Comparison of ENCODE assay signal across 1 cellular context in genomic region chr1:17564458-17565393, GRCh38.
TF ChIP-seq lines count a peak whose summit lies in the region.

No MANE protein-coding gene starts in this region.

TF ChIP-seq in HepG2, 621 proteins besides CTCF, POLR2A, EP300 and RAD21 (continued from another document and continues in another):
- TF ChIP-seq ARID4A (CRISPR knock-in tag; IDR thresholded peaks at IDR 0.05; ENCODE audit: borderline replicate concordance) (peak; percentile 34), TFE3 (CRISPR knock-in tag; IDR thresholded peaks at IDR 0.05) (peak; percentile 81), ZNF878 (CRISPR knock-in tag; IDR thresholded peaks at IDR 0.05) (no peak), PBX2 (CRISPR knock-in tag; IDR thresholded peaks at IDR 0.05) (no peak), ZNF225 (CRISPR knock-in tag; IDR thresholded peaks at IDR 0.05) (no peak), JUN (CRISPR knock-in tag; IDR thresholded peaks at IDR 0.05) (no peak), MIER2 (CRISPR knock-in tag; IDR thresholded peaks at IDR 0.05) (no peak), ZNF281 (CRISPR knock-in tag; IDR thresholded peaks at IDR 0.05; ENCODE audit: borderline replicate concordance) (no peak), ZNF792 (CRISPR knock-in tag; IDR thresholded peaks at IDR 0.05) (peak; percentile 55; the same call in 1 of the 2 replicates), SOX5 (CRISPR knock-in tag; IDR thresholded peaks at IDR 0.05; ENCODE audit: borderline replicate concordance) (0 out of 2 replicates have a peak, but pooled peaks have one; percentile 30), U2AF2 (IDR thresholded peaks at IDR 0.05; ENCODE audit: low read depth, low read length) (no peak), ZNF543 (CRISPR knock-in tag; IDR thresholded peaks at IDR 0.05) (peak; percentile 57; the same call in 1 of the 2 replicates), BATF2 (CRISPR knock-in tag; IDR thresholded peaks at IDR 0.05) (no peak), CREBL2 (CRISPR knock-in tag; IDR thresholded peaks at IDR 0.05; ENCODE audit: borderline replicate concordance) (no peak), MBD4 (IDR thresholded peaks at IDR 0.05; ENCODE audit: borderline replicate concordance, low read length) (no peak), IRX3 (CRISPR knock-in tag; IDR thresholded peaks at IDR 0.05; ENCODE audit: borderline replicate concordance, low read depth) (no peak), ZNF781 (CRISPR knock-in tag; IDR thresholded peaks at IDR 0.05; ENCODE audit: borderline replicate concordance, not compliant biosample characterization) (no peak), ZNF563 (CRISPR knock-in tag; IDR thresholded peaks at IDR 0.05) (no peak), CSRNP1 (CRISPR knock-in tag; IDR thresholded peaks at IDR 0.05) (no peak; the same call in 1 of the 2 replicates), GTF2F1 (IDR thresholded peaks at IDR 0.05; ENCODE audit: low read length) (no peak), ZNF556 (CRISPR knock-in tag; IDR thresholded peaks at IDR 0.05; ENCODE audit: borderline replicate concordance) (peak; percentile 25; the same call in 1 of the 2 replicates), MTA3 (CRISPR knock-in tag; IDR thresholded peaks at IDR 0.05) (no peak), FOXO1 (CRISPR knock-in tag; IDR thresholded peaks at IDR 0.05) (no peak), KLF15 (CRISPR knock-in tag; IDR thresholded peaks at IDR 0.05; ENCODE audit: borderline replicate concordance) (no peak), ZSCAN22 (CRISPR knock-in tag; IDR thresholded peaks at IDR 0.05) (no peak), TAF1 (CRISPR knock-in tag; IDR thresholded peaks at IDR 0.05) (no peak), ZNF672 (CRISPR knock-in tag; IDR thresholded peaks at IDR 0.05) (no peak), ATF7-NPFF (CRISPR knock-in tag; IDR thresholded peaks at IDR 0.05; ENCODE audit: low read depth) (no peak), SRF (IDR thresholded peaks at IDR 0.05; ENCODE audit: low read depth, low read length) (no peak), ZMYM2 (CRISPR knock-in tag; IDR thresholded peaks at IDR 0.05) (peak; percentile 59; the same call in 1 of the 2 replicates), NAIF1 (CRISPR knock-in tag; IDR thresholded peaks at IDR 0.05; ENCODE audit: borderline replicate concordance) (no peak; the same call in 1 of the 2 replicates), ZNF83 (CRISPR knock-in tag; IDR thresholded peaks at IDR 0.05; ENCODE audit: borderline replicate concordance) (no peak), ZNF749 (CRISPR knock-in tag; IDR thresholded peaks at IDR 0.05; ENCODE audit: borderline replicate concordance) (no peak), RBM22 (optimal IDR thresholded peaks at IDR 0.05; ENCODE audit: low read length) (no peak), KDM5B (CRISPR knock-in tag; IDR thresholded peaks at IDR 0.05; ENCODE audit: borderline replicate concordance) (peak; percentile 85; the same call in 1 of the 2 replicates), SUZ12 (IDR thresholded peaks at IDR 0.05; ENCODE audit: low read depth, low read length) (no peak), ZNF703 (CRISPR knock-in tag; IDR thresholded peaks at IDR 0.05; ENCODE audit: borderline replicate concordance) (no peak), ZNF17 (CRISPR knock-in tag; IDR thresholded peaks at IDR 0.05) (no peak), DBP (CRISPR knock-in tag; IDR thresholded peaks at IDR 0.05; ENCODE audit: not compliant biosample characterization) (no peak), ZNF138 (CRISPR knock-in tag; IDR thresholded peaks at IDR 0.05; ENCODE audit: low read depth) (no peak), ZNF354B (CRISPR knock-in tag; IDR thresholded peaks at IDR 0.05) (no peak), ZNF546 (CRISPR knock-in tag; conservative IDR thresholded peaks at IDR 0.05) (no peak), ZNF512B (CRISPR knock-in tag; IDR thresholded peaks at IDR 0.05; ENCODE audit: borderline replicate concordance) (no peak), ZNF850 (CRISPR knock-in tag; conservative IDR thresholded peaks at IDR 0.05) (no peak), ZBTB39 (CRISPR knock-in tag; IDR thresholded peaks at IDR 0.05) (no peak), ATF7 (IDR thresholded peaks at IDR 0.05) (no peak), ATF7 (CRISPR knock-in tag; IDR thresholded peaks at IDR 0.05) (peak; percentile 59; the same call in 1 of the 2 replicates), MXI1 (IDR thresholded peaks at IDR 0.05; ENCODE audit: borderline replicate concordance, low read depth, low read length) (peak; percentile 48; the same call in 1 of the 3 replicates), ZMYM4 (CRISPR knock-in tag; IDR thresholded peaks at IDR 0.05) (peak; percentile 17; the same call in 1 of the 2 replicates), SRSF9 (IDR thresholded peaks at IDR 0.05; ENCODE audit: borderline replicate concordance, insufficient read depth, low read depth, low read length, poor library complexity, severe bottlenecking) (no peak)
